Comparison of ENCODE assay signal across 15 cellular contexts in the genomic region with DNA sequence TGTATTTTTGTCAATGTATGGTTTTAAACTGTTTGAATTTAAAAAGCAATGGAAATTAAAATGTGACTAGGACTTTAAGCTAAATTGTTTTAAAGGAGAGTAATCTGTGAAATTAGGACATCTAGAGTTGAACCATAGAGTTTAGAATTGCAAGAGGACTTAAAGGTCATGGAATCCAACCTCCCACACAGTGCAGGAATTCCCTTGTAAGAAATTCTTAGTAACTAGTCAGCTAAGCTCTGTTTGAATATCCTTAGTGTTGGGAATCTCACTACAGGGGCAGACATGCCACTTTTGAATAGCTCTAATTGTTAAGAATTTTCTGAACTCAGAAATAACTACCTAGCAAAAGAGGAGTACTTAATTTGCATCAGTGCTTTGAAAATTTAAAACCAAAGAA.
A peak's percentile ranks its signal among the peaks of the same experiment; 100 is the strongest.
DNase-seq lines count a peak whose midpoint lies in the region; ATAC-seq and TF ChIP-seq lines count a peak whose summit lies in the region.
"Had no signal": no experiment of that assay in that cellular context is flagged by ENCODE, and none has a peak within 500 bp of the region (broad histone marks: within the 10 kb centered on the region; RNA-seq: fewer than 3 reads in every experiment).

No MANE protein-coding gene starts in this region.

- no peak overlapping the region for H2BK5ac ChIP-seq in IMR-90 (ENCODE audit: low read depth, low read length, poor library complexity, severe bottlenecking)

- H2BK120ac ChIP-seq in IMR-90 (ENCODE audit: low read depth, low read length), result no peak overlapping the region

- H2AFZ ChIP-seq in IMR-90 (replicated peaks; ENCODE audit: low read length, poor library complexity) (no peak overlapping the region), neural progenitor cell (replicated peaks) (no peak overlapping the region)

- H3K9me3 Mint-ChIP-seq in neural progenitor cell, result peaks cover 5% of the 10 kb centered on the region

- H3K4me2 ChIP-seq in IMR-90 (ENCODE audit: low read depth, low read length) (no peak overlapping the region), neural progenitor cell (peak overlapping the region; percentile 41)

- H3F3A ChIP-seq in neural progenitor cell (ENCODE audit: low read depth), result no peaks in the 10 kb centered on the region

- H3K9ac ChIP-seq in IMR-90 (ENCODE audit: low read depth, low read length) (no peak overlapping the region), neural progenitor cell (no peak overlapping the region)

- no TSS peak for BruUV-seq in IMR-90 (replicated peaks; lab: Mats Ljungman, UMichigan)

- H3K9me1 ChIP-seq in IMR-90 (ENCODE audit: insufficient read depth, low read length), result no peaks in the 10 kb centered on the region

- H3K36me3 ChIP-seq in IMR-90 (ENCODE audit: control insufficient read depth, insufficient read depth, low read length) (no peaks in the 10 kb centered on the region), brain microvascular endothelial cell (replicated peaks) (no peaks in the 10 kb centered on the region), neural progenitor cell (no peaks in the 10 kb centered on the region), uterus (no peaks in the 10 kb centered on the region)
- H3K36me3 ChIP-seq: HAP-1 had no signal

- POLR2A ChIA-PET in IMR-90 (lab: Charles Lee; ENCODE audit: unreplicated experiment), result no interaction called here

- no peak overlapping the region for H3K4me3 Mint-ChIP-seq in neural progenitor cell

- no peaks in the 10 kb centered on the region for H3K79me1 ChIP-seq in IMR-90 (ENCODE audit: low read depth in 1 of 2, low read length in 2 of 2)

- no peak overlapping the region for H3K23ac ChIP-seq in IMR-90 (ENCODE audit: low read depth, low read length)

- H2BK20ac ChIP-seq in IMR-90 (ENCODE audit: low read depth, low read length), result no peak overlapping the region

- H4K20me1 ChIP-seq in IMR-90 (ENCODE audit: insufficient read depth, low read length), result no peaks in the 10 kb centered on the region
- H4K20me1 ChIP-seq in neural progenitor cell (ENCODE audit: low read depth), result no peaks in the 10 kb centered on the region

- DNase-seq in IMR-90 (peak; percentile 67), brain microvascular endothelial cell (peak; percentile 31), fibroblast of villous mesenchyme (ENCODE audit: low read depth) (peak; percentile 23), neural progenitor cell (ENCODE audit: low spot score) (peak; percentile 35), hippocampal formation (lab: John Stamatoyannopoulos, UW) (no peak), uterus (no peak)
- DNase-seq: Calu3, DMS79, NCI-H1417, NCI-H2029, NCI-H510A treated with DMSO at 0.1 percent for 48 hours had no signal

- no peak overlapping the region for H2AK9ac ChIP-seq in IMR-90 (replicated peaks; ENCODE audit: low read depth, low read length, poor library complexity)

- H4K91ac ChIP-seq in IMR-90 (ENCODE audit: insufficient read depth, low read depth, low read length), result no peak overlapping the region

- no peaks in the 10 kb centered on the region for H3K79me2 ChIP-seq in neural progenitor cell (ENCODE audit: low read depth)

- no peak overlapping the region for H3K18ac ChIP-seq in IMR-90 (ENCODE audit: low read depth, low read length)

- H4K5ac ChIP-seq in IMR-90 (ENCODE audit: low read depth, low read length), result no peak overlapping the region

- CTCF ChIA-PET in IMR-90 (lab: Yijun Ruan, JAX), result interaction anchor here (0.6 kb wide), 2 partner anchors 17 to 664 kb away, joined by 3 to 5 read pairs; no protein-coding TSS in a partner anchor

- TF ChIP-seq CTCF in IMR-90 (conservative IDR thresholded peaks at IDR 0.05; ENCODE audit: low read depth, low read length) (no peak), brain microvascular endothelial cell (IDR thresholded peaks at IDR 0.05; ENCODE audit: low read depth, low read length, missing control alignments) (no peak), fibroblast of villous mesenchyme (IDR thresholded peaks at IDR 0.05; ENCODE audit: insufficient read depth, low read depth, low read length) (no peak), neural progenitor cell (IDR thresholded peaks at IDR 0.05) (no peak), uterus (IDR thresholded peaks at IDR 0.05) (no peak)

- H3K36me3 Mint-ChIP-seq in neural progenitor cell, result no peaks in the 10 kb centered on the region

- H3K27me3 ChIP-seq in IMR-90 (ENCODE audit: control insufficient read depth, insufficient read depth, low read length) (no peaks in the 10 kb centered on the region), brain microvascular endothelial cell (replicated peaks) (no peaks in the 10 kb centered on the region), neural progenitor cell (no peaks in the 10 kb centered on the region), uterus (no peaks in the 10 kb centered on the region)

- TF ChIP-seq POLR2A in IMR-90 (IDR thresholded peaks at IDR 0.05; ENCODE audit: low read depth, low read length) (no peak), uterus (IDR thresholded peaks at IDR 0.05) (no peak)

- intact Hi-C loops in IMR-90 (cut with micrococcal nuclease) (no loop called here), uterus (cut with DNase I; ENCODE audit: low total_unique reads) (no loop called here)

- H3K14ac ChIP-seq in IMR-90 (replicated peaks; ENCODE audit: low read depth, low read length), result no peak overlapping the region

- H4K8ac ChIP-seq in IMR-90 (ENCODE audit: low read depth in 2 of 2, low read length in 2 of 2), result no peak overlapping the region

- in situ Hi-C loops in IMR-90 (cut with MboI; ENCODE audit: low sequenced_read_pairs), result no loop called here
- in situ Hi-C loops in brain microvascular endothelial cell (cut with HindIII; ENCODE audit: low pct_ligation_motif_present, low sequenced_read_pairs), result no loop called here

- no peak overlapping the region for H3K4me3 ChIP-seq in IMR-90 (ENCODE audit: insufficient read depth, low read depth, low read length)
- no peak overlapping the region for H3K4me3 ChIP-seq in brain microvascular endothelial cell (ENCODE audit: low read depth, low read length)
- H3K4me3 ChIP-seq in fibroblast of villous mesenchyme (ENCODE audit: low read depth, low read length), result no peak overlapping the region
- H3K4me3 ChIP-seq in neural progenitor cell, result no peak overlapping the region
- no peak overlapping the region for H3K4me3 ChIP-seq in uterus
- H3K4me3 ChIP-seq: GM12878, HAP-1 had no signal

- no peak overlapping the region for H3K4ac ChIP-seq in IMR-90 (ENCODE audit: low read depth, low read length)

- dilution Hi-C loops in IMR-90 (cut with HindIII; ENCODE audit: low sequenced_read_pairs, unreplicated experiment), result no loop called here

- no peak overlapping the region for H3K27ac Mint-ChIP-seq in neural progenitor cell

- H3K9me3 ChIP-seq in IMR-90 (ENCODE audit: control insufficient read depth, insufficient read depth, low read length), result no peaks in the 10 kb centered on the region
- H3K9me3 ChIP-seq in neural progenitor cell (ENCODE audit: low read depth), result peaks cover 7% of the 10 kb centered on the region
- no peaks in the 10 kb centered on the region for H3K9me3 ChIP-seq in uterus
- H3K9me3 ChIP-seq: HAP-1 had no signal

- H3K56ac ChIP-seq in IMR-90 (ENCODE audit: extremely low read depth, insufficient read depth, low read length), result no peak overlapping the region

- H2AK5ac ChIP-seq in IMR-90 (ENCODE audit: low read depth, low read length), result no peak overlapping the region

- no peaks in the 10 kb centered on the region for H3K27me3 Mint-ChIP-seq in neural progenitor cell (ENCODE audit: insufficient read depth, low read depth)

- peaks cover 7% of the 10 kb centered on the region for H3K4me1 Mint-ChIP-seq in neural progenitor cell

- H2BK15ac ChIP-seq in IMR-90 (ENCODE audit: low read depth, low read length), result no peak overlapping the region

- ATAC-seq in IMR-90 (ENCODE audit: low read depth) (peak; percentile 81), HG03378 (IDR thresholded peaks at IDR 0.05; ENCODE audit: unreplicated experiment) (no peak), GM21360 (IDR thresholded peaks at IDR 0.05; ENCODE audit: unreplicated experiment) (no peak)
- ATAC-seq: GM12878 had no signal

- no peak for TF ChIP-seq RAD21 in IMR-90 (IDR thresholded peaks at IDR 0.05; ENCODE audit: low read length)

- H3K27ac ChIP-seq in IMR-90 (ENCODE audit: insufficient read depth, low read length) (no peak overlapping the region), brain microvascular endothelial cell (no peak overlapping the region), neural progenitor cell (peak overlapping the region; percentile 44), uterus (no peak overlapping the region)

- no peaks in the 10 kb centered on the region for H3K4me1 ChIP-seq in IMR-90 (ENCODE audit: control insufficient read depth, insufficient read depth, low read length)
- H3K4me1 ChIP-seq in neural progenitor cell, result peaks cover 18% of the 10 kb centered on the region
- no peaks in the 10 kb centered on the region for H3K4me1 ChIP-seq in uterus

TF ChIP-seq in IMR-90, 13 proteins besides CTCF, POLR2A, EP300 and RAD21 (continues in another document):
- TF ChIP-seq MXI1 (IDR thresholded peaks at IDR 0.05; ENCODE audit: borderline replicate concordance, low read depth, low read length), result no peak
- no peak for TF ChIP-seq SMC3 (IDR thresholded peaks at IDR 0.05; ENCODE audit: low read depth, low read length)
- no peak for TF ChIP-seq MAZ (IDR thresholded peaks at IDR 0.05; ENCODE audit: borderline replicate concordance, low read depth, low read length)
- no peak for TF ChIP-seq BHLHE40 (IDR thresholded peaks at IDR 0.05; ENCODE audit: low read depth, low read length)
- TF ChIP-seq, protein P1, sequence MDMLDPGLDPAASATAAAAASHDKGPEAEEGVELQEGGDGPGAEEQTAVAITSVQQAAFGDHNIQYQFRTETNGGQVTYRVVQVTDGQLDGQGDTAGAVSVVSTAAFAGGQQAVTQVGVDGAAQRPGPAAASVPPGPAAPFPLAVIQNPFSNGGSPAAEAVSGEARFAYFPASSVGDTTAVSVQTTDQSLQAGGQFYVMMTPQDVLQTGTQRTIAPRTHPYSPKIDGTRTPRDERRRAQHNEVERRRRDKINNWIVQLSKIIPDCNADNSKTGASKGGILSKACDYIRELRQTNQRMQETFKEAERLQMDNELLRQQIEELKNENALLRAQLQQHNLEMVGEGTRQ (IDR thresholded peaks at IDR 0.05; ENCODE audit: low read depth, low read length), result no peak
- TF ChIP-seq RCOR1 (IDR thresholded peaks at IDR 0.05; ENCODE audit: insufficient replicate concordance, low read length), result no peak
- no peak for TF ChIP-seq MAFK (IDR thresholded peaks at IDR 0.05; ENCODE audit: low read depth, low read length)
- TF ChIP-seq ELK1 (IDR thresholded peaks at IDR 0.05; ENCODE audit: borderline replicate concordance, low read depth, low read length), result no peak
- no peak for TF ChIP-seq CHD1 (IDR thresholded peaks at IDR 0.05; ENCODE audit: low read depth, low read length)

Comparison
In these comparisons a context has a peak if more than half of its experiments do, and no peak if none do; other contexts are left out.
1. DNase-seq: peak in IMR-90 (single experiment), brain microvascular endothelial cell (single experiment), fibroblast of villous mesenchyme (single experiment) and neural progenitor cell (single experiment); none in hippocampal formation (0 of 2) and uterus (0 of 2).